In the genomic region with DNA sequence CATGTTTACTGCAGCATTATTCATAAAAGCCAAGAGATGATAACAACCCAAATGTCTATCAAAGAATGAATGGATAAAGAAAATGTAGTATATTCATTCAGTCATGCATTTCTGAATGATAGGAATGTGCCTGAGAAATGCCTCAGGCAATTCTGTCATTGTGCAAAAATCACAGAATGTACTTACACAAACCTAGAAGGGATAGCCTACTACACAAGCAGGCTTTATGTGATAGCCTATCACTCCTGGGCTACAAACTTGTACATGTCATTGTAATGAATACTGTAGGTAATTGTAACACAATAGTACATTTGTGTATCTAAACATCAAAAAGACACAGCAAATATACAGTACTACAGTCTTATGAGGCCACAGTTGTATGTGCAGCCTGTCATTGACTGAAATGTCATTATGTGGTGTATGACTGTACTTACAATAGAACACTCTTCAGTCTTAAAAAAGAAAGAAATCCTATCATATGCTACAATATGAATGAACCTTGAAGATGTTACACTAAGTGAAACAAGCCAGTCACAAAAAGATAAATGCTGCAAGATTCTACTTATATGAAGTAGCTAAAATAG, we compare ENCODE assay signal across 21 cellular contexts.
DNase-seq lines count a peak whose midpoint lies in the region; ATAC-seq and TF ChIP-seq lines count a peak whose summit lies in the region.
"Had no signal": no experiment of that assay in that cellular context is flagged by ENCODE, and none has a peak within 500 bp of the region (broad histone marks: within the 10 kb centered on the region; RNA-seq: fewer than 3 reads in every experiment).

No MANE protein-coding gene starts in this region.

- H3K9me2 ChIP-seq in SK-N-SH = no peaks in the 10 kb centered on the region

- peaks cover 10% of the 10 kb centered on the region for H3K36me3 Mint-ChIP-seq in activated naive CD8-positive, alpha-beta T cell treated with anti-CD3 and anti-CD28 coated beads for 36 hours

- H3K4me2 ChIP-seq in SK-N-SH = no peak overlapping the region

- intact Hi-C loops in aorta (cut with DNase I) = no loop called here

- no peaks in the 10 kb centered on the region for H3K79me2 ChIP-seq in SK-N-SH (ENCODE audit: insufficient read depth)

- H3K4me1 Mint-ChIP-seq in activated naive CD8-positive, alpha-beta T cell treated with anti-CD3 and anti-CD28 coated beads for 36 hours = peaks cover 8% of the 10 kb centered on the region

- POLR2A ChIA-PET in SK-N-SH (lab: Yijun Ruan, JAX) = no interaction called here

- H3K9ac ChIP-seq in SK-N-SH = no peak overlapping the region

- H3K27ac ChIP-seq in SK-N-SH (ENCODE audit: low read depth in 2 of 2, low read length in 1 of 2) (no peak overlapping the region), RWPE2 (ENCODE audit: poor library complexity, severe bottlenecking) (peak overlapping the region; percentile 45), aorta (ENCODE audit: low read depth in 1 of 2, low read length in 2 of 2) (no peak overlapping the region)
- H3K27ac ChIP-seq: adrenal gland, sigmoid colon, transverse colon had no signal

- H3K27me3 ChIP-seq in SK-N-SH (ENCODE audit: insufficient read depth) = no peaks in the 10 kb centered on the region
- no peaks in the 10 kb centered on the region for H3K27me3 ChIP-seq in RWPE2 (ENCODE audit: insufficient read depth, poor library complexity, severe bottlenecking)
- H3K27me3 ChIP-seq in aorta (ENCODE audit: control insufficient read depth in 1 of 2, insufficient read depth in 2 of 2, low read length in 1 of 2) = no peaks in the 10 kb centered on the region
- H3K27me3 ChIP-seq: adrenal gland, sigmoid colon, transverse colon had no signal

- H2AFZ ChIP-seq in SK-N-SH (ENCODE audit: low read depth) = no peak overlapping the region

- TF ChIP-seq EP300 in SK-N-SH (IDR thresholded peaks at IDR 0.05; ENCODE audit: borderline replicate concordance in 1 of 2, low read depth in 1 of 2, low read length in 1 of 2) = no peak

- no peak overlapping the region for H3K4me3 Mint-ChIP-seq in activated naive CD8-positive, alpha-beta T cell treated with anti-CD3 and anti-CD28 coated beads for 36 hours
- H3K4me3 Mint-ChIP-seq: activated CD4-positive, alpha-beta T cell treated with anti-CD3 and anti-CD28 coated beads, Interleukin-2, amount 10 ng/mL, durations not matched to agents 7 days and 5 days; dendritic cell treated with granulocyte-macrophage colony-stimulating factor and Interleukin-4, amounts not matched to agents 40 ng/mL and 50 ng/mL, for 4 days; neural crest cell had no signal

- H3K36me3 ChIP-seq in SK-N-SH (replicated peaks in 1 of 2; ENCODE audit: control insufficient read depth in 1 of 2, insufficient read depth in 2 of 2, low read length in 1 of 2) (peaks cover 2 to 14% of the 10 kb centered on the region in 2 experiments), RWPE2 (ENCODE audit: low read depth) (peaks cover 5% of the 10 kb centered on the region), aorta (ENCODE audit: control insufficient read depth in 1 of 2, insufficient read depth in 2 of 2, low read length in 1 of 2) (no peaks in the 10 kb centered on the region)
- H3K36me3 ChIP-seq: adrenal gland, sigmoid colon had no signal

- TF ChIP-seq RAD21 in SK-N-SH (IDR thresholded peaks at IDR 0.05; ENCODE audit: low read length) = no peak

- H3K27me3 Mint-ChIP-seq in activated naive CD8-positive, alpha-beta T cell treated with anti-CD3 and anti-CD28 coated beads for 36 hours = no peaks in the 10 kb centered on the region
- H3K27me3 Mint-ChIP-seq: activated CD4-positive, alpha-beta T cell treated with anti-CD3 and anti-CD28 coated beads, Interleukin-2, amount 10 ng/mL, durations not matched to agents 7 days and 5 days; dendritic cell treated with granulocyte-macrophage colony-stimulating factor and Interleukin-4, amounts not matched to agents 40 ng/mL and 50 ng/mL, for 4 days had no signal

- CTCF ChIA-PET in SK-N-SH (lab: Yijun Ruan, JAX) = no interaction called here

- H3K4me3 ChIP-seq in SK-N-SH (ENCODE audit: low read depth in 2 of 2, low read length in 1 of 2) = no peak overlapping the region
- H3K4me3 ChIP-seq in RWPE2 (ENCODE audit: severe bottlenecking) = no peak overlapping the region
- no peak overlapping the region for H3K4me3 ChIP-seq in aorta (ENCODE audit: low read length in 2 of 2)
- H3K4me3 ChIP-seq: adrenal gland, sigmoid colon, transverse colon had no signal

- H3F3A ChIP-seq in SK-N-SH (replicated peaks; ENCODE audit: insufficient read depth) = peaks cover 3% of the 10 kb centered on the region

- TF ChIP-seq CTCF in SK-N-SH (IDR thresholded peaks at IDR 0.05) (no peak), RWPE2 (IDR thresholded peaks at IDR 0.05; ENCODE audit: poor library complexity, severe bottlenecking) (no peak)

- no peaks in the 10 kb centered on the region for H3K9me3 Mint-ChIP-seq in activated naive CD8-positive, alpha-beta T cell treated with anti-CD3 and anti-CD28 coated beads for 36 hours
- H3K9me3 Mint-ChIP-seq: activated CD4-positive, alpha-beta T cell treated with anti-CD3 and anti-CD28 coated beads, Interleukin-2, amount 10 ng/mL, durations not matched to agents 7 days and 5 days had no signal

- ATAC-seq in SK-N-SH treated with all-trans-retinoic acid at 6 μM for 48 hours (peak; percentile 18; the same call in 1 of the 3 replicates), RWPE2 (ENCODE audit: low read depth) (peak; percentile 96), aorta (ENCODE audit: low FRiP score) (no peak), HG03432 (IDR thresholded peaks at IDR 0.05; ENCODE audit: unreplicated experiment) (no peak)
- no peak for ATAC-seq in activated CD4-positive, CD25-positive, alpha-beta regulatory T cell treated with anti-CD3 and anti-CD28 coated beads, Interleukin-2, amount 50 U/mL, for 24 hours

- H4K20me1 ChIP-seq in SK-N-SH (ENCODE audit: insufficient read depth) = no peaks in the 10 kb centered on the region

- no peak for DNase-seq in SK-N-SH
- DNase-seq in RWPE2 (ENCODE audit: low spot score) = no peak
- DNase-seq in fibroblast of peridontal ligament (ENCODE audit: extremely low read depth) = peak; percentile 30
- no peak for DNase-seq in aorta
- no peak for DNase-seq in activated naive CD8-positive, alpha-beta T cell treated with anti-CD3 and anti-CD28 coated beads for 36 hours
- DNase-seq: 8988T; activated CD4-positive, alpha-beta T cell treated with anti-CD3 and anti-CD28 coated beads, Interleukin-2, amount 10 ng/mL, durations not matched to agents 7 days and 5 days; adrenal gland; DMS 273 treated with DMSO at 0.1 percent for 48 hours; mesendoderm; NCI-H2029; NCI-H748 treated with DMSO at 0.1 percent for 48 hours; SHP77 treated with DMSO at 0.1 percent for 48 hours; sigmoid colon; stimulated activated CD4-positive, alpha-beta T cell treated with anti-CD3 and anti-CD28 coated beads, Interleukin-4, amount 100 ng/mL, for 4 hours; transverse colon had no signal

- no peak overlapping the region for H3K27ac Mint-ChIP-seq in activated naive CD8-positive, alpha-beta T cell treated with anti-CD3 and anti-CD28 coated beads for 36 hours
- H3K27ac Mint-ChIP-seq: dendritic cell treated with granulocyte-macrophage colony-stimulating factor and Interleukin-4, amounts not matched to agents 40 ng/mL and 50 ng/mL, for 4 days had no signal

- H3K4me1 ChIP-seq in SK-N-SH (ENCODE audit: control insufficient read depth in 1 of 2, insufficient read depth in 2 of 2, low read depth in 1 of 2, low read length in 1 of 2) (no peaks in the 10 kb centered on the region), RWPE2 (ENCODE audit: insufficient read depth, poor library complexity, severe bottlenecking) (peaks cover 9% of the 10 kb centered on the region), aorta (ENCODE audit: control insufficient read depth in 1 of 2, insufficient read depth in 2 of 2, low read length in 2 of 2) (no peaks in the 10 kb centered on the region)
- H3K4me1 ChIP-seq: sigmoid colon, transverse colon had no signal

- no peaks in the 10 kb centered on the region; the same call in 1 of the 2 replicates for H3K9me3 ChIP-seq in SK-N-SH
- no peaks in the 10 kb centered on the region for H3K9me3 ChIP-seq in RWPE2 (ENCODE audit: severe bottlenecking)
- no peaks in the 10 kb centered on the region for H3K9me3 ChIP-seq in aorta (ENCODE audit: control insufficient read depth, low read length)
- H3K9me3 ChIP-seq: adrenal gland, sigmoid colon, transverse colon had no signal

TF ChIP-seq in SK-N-SH treated with all-trans-retinoic acid at 6 μM for 48 hours, 23 proteins besides CTCF, POLR2A, EP300 and RAD21 (continues in another document):
- TF ChIP-seq TCF4 (CRISPR knock-in tag; IDR thresholded peaks at IDR 0.05; ENCODE audit: borderline replicate concordance) (no peak), CSDC2 (CRISPR knock-in tag; IDR thresholded peaks at IDR 0.05) (no peak), ZC3H10 (CRISPR knock-in tag; IDR thresholded peaks at IDR 0.05) (no peak), ISL1 (CRISPR knock-in tag; IDR thresholded peaks at IDR 0.05) (no peak), TOX (CRISPR knock-in tag; IDR thresholded peaks at IDR 0.05; ENCODE audit: borderline replicate concordance) (no peak), ZNF565 (CRISPR knock-in tag; conservative IDR thresholded peaks at IDR 0.05; ENCODE audit: low read depth) (no peak), ZNF8 (CRISPR knock-in tag; IDR thresholded peaks at IDR 0.05) (no peak)

TF ChIP-seq in SK-N-SH, 30 proteins besides CTCF, POLR2A, EP300 and RAD21 (continues in another document):
- TF ChIP-seq GATA2 (CRISPR knock-in tag; IDR thresholded peaks at IDR 0.05) = no peak
- TF ChIP-seq NRF1 (IDR thresholded peaks at IDR 0.05; ENCODE audit: low read depth, low read length) = no peak
- TF ChIP-seq CHD2 (IDR thresholded peaks at IDR 0.05; ENCODE audit: low read length, partially characterized antibody) = no peak
- TF ChIP-seq, protein P1, sequence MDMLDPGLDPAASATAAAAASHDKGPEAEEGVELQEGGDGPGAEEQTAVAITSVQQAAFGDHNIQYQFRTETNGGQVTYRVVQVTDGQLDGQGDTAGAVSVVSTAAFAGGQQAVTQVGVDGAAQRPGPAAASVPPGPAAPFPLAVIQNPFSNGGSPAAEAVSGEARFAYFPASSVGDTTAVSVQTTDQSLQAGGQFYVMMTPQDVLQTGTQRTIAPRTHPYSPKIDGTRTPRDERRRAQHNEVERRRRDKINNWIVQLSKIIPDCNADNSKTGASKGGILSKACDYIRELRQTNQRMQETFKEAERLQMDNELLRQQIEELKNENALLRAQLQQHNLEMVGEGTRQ (IDR thresholded peaks at IDR 0.05; ENCODE audit: borderline replicate concordance, low read depth, low read length) = no peak
- TF ChIP-seq POLR2AphosphoS5 (IDR thresholded peaks at IDR 0.05; ENCODE audit: low read depth, low read length) = no peak
- no peak for TF ChIP-seq RCOR1 (IDR thresholded peaks at IDR 0.05; ENCODE audit: low read length)

Comparison
In these comparisons a context has a peak if more than half of its experiments do, and no peak if none do; other contexts are left out.
1. ATAC-seq: peak in SK-N-SH treated with all-trans-retinoic acid at 6 μM for 48 hours (single experiment) and RWPE2 (single experiment); none in activated CD4-positive, CD25-positive, alpha-beta regulatory T cell treated with anti-CD3 and anti-CD28 coated beads, Interleukin-2, amount 50 U/mL, for 24 hours (0 of 2), aorta (single experiment) and HG03432 (single experiment).